In the genomic region with DNA sequence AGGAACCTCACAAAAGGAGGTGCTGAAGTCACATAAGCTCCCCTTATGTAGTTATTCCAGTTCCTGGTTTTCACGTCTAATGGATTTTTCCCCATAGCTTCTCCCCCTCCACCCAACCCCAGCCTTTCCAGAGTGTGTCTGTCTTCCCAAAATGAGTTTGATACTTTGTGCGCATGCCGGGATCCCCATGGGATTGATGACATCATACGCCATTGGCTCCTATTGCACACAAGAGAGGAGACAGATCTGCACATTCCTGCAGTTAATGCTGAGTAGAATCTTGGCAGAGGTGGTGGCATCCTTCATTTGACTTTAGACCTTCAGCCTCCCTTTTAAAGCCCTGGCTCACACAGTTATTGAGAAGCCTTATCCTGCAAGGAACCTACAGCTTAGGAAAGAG, we compare ENCODE assay signal across 19 cellular contexts.
DNase-seq lines count a peak whose midpoint lies in the region; ATAC-seq and TF ChIP-seq lines count a peak whose summit lies in the region.
"Had no signal": no experiment of that assay in that cellular context is flagged by ENCODE, and none has a peak within 500 bp of the region (broad histone marks: within the 10 kb centered on the region; RNA-seq: fewer than 3 reads in every experiment).

No MANE protein-coding gene starts in this region.

- H3K27ac Mint-ChIP-seq in mesothelial cell of epicardium, result no peak overlapping the region
- H3K27ac Mint-ChIP-seq: CD4-positive, CD25-positive, alpha-beta regulatory T cell had no signal

- no peak overlapping the region for H3K4me3 Mint-ChIP-seq in mesothelial cell of epicardium
- H3K4me3 Mint-ChIP-seq: CD4-positive, CD25-positive, alpha-beta regulatory T cell had no signal

- H2AFZ ChIP-seq in mesenchymal stem cell (ENCODE audit: low read depth, low read length), result no peak overlapping the region
- H2AFZ ChIP-seq: PC-9 had no signal

- ATAC-seq in HG03135 (IDR thresholded peaks at IDR 0.05; ENCODE audit: unreplicated experiment), result no peak
- no peak for ATAC-seq in GM21576 (IDR thresholded peaks at IDR 0.05; ENCODE audit: unreplicated experiment)
- ATAC-seq: HCT116, K562 had no signal

- peaks cover 3% of the 10 kb centered on the region for H3K36me3 Mint-ChIP-seq in mesothelial cell of epicardium
- H3K36me3 Mint-ChIP-seq: CD4-positive, CD25-positive, alpha-beta regulatory T cell had no signal

- H3K23ac ChIP-seq in mesenchymal stem cell (ENCODE audit: low read length in 2 of 2), result no peak overlapping the region

- H2BK5ac ChIP-seq in mesenchymal stem cell (ENCODE audit: low read depth, low read length, poor library complexity, severe bottlenecking), result no peak overlapping the region

- H3K9ac ChIP-seq in adipocyte (ENCODE audit: low read length) (peak overlapping the region; percentile 56), mesenchymal stem cell (ENCODE audit: low read length) (peak overlapping the region; percentile 48)

- no peak overlapping the region for H3K4ac ChIP-seq in mesenchymal stem cell (ENCODE audit: low read depth in 1 of 2, low read length in 2 of 2)

- no peaks in the 10 kb centered on the region for H3K9me3 ChIP-seq in adipocyte (ENCODE audit: control insufficient read depth, low read length)
- no peaks in the 10 kb centered on the region for H3K9me3 ChIP-seq in mesenchymal stem cell (ENCODE audit: control insufficient read depth, low read length)

- H3K27me3 ChIP-seq in adipocyte (replicated peaks; ENCODE audit: control insufficient read depth, insufficient read depth, low read length) (no peaks in the 10 kb centered on the region), mesenchymal stem cell (ENCODE audit: control insufficient read depth in 1 of 2, insufficient read depth in 1 of 2, low read length in 2 of 2) (no peaks in the 10 kb centered on the region)

- H3K4me3 ChIP-seq in adipocyte (ENCODE audit: low read length), result peak overlapping the region; percentile 33
- peak overlapping the region in 1 of 2 experiments; percentile 4 for H3K4me3 ChIP-seq in mesenchymal stem cell (ENCODE audit: insufficient read depth in 1 of 2, low read depth in 1 of 2, low read length in 2 of 2)
- no peak overlapping the region for H3K4me3 ChIP-seq in skeletal muscle cell (ENCODE audit: low read depth, low read length)
- H3K4me3 ChIP-seq: K562, PC-9 had no signal

- no peak overlapping the region for H3K27ac ChIP-seq in mesenchymal stem cell (ENCODE audit: low read length, poor library complexity, severe bottlenecking)
- H3K27ac ChIP-seq: HL-60, PC-9 had no signal

- no peak overlapping the region for H4K91ac ChIP-seq in mesenchymal stem cell (ENCODE audit: low read length)

- H4K8ac ChIP-seq in mesenchymal stem cell (ENCODE audit: low read length), result no peak overlapping the region

- H2BK15ac ChIP-seq in mesenchymal stem cell (ENCODE audit: low read depth, poor library complexity, severe bottlenecking), result no peak overlapping the region

- H3K79me1 ChIP-seq in mesenchymal stem cell (replicated peaks; ENCODE audit: low read length, poor library complexity, severe bottlenecking), result peaks cover 28% of the 10 kb centered on the region

- peaks cover 66% of the 10 kb centered on the region for H3K4me1 ChIP-seq in adipocyte (ENCODE audit: control insufficient read depth, insufficient read depth, low read length)
- H3K4me1 ChIP-seq in mesenchymal stem cell (ENCODE audit: control insufficient read depth, insufficient read depth, low read depth, low read length), result no peaks in the 10 kb centered on the region

- 99% methylated on average over 4 of the region's 4 CpGs for WGBS in mesenchymal stem cell

- no peak overlapping the region for H3K18ac ChIP-seq in mesenchymal stem cell (ENCODE audit: low read depth in 1 of 2, low read length in 2 of 2)

- H3K27me3 Mint-ChIP-seq in mesothelial cell of epicardium (ENCODE audit: low read depth), result no peaks in the 10 kb centered on the region
- H3K27me3 Mint-ChIP-seq: CD4-positive, CD25-positive, alpha-beta regulatory T cell had no signal

- no peak overlapping the region for H2BK12ac ChIP-seq in mesenchymal stem cell (ENCODE audit: low read length in 2 of 2)

- no peak for DNase-seq in adipocyte (ENCODE audit: low read depth)
- peak; percentile 37 for DNase-seq in fibroblast of the conjunctiva (ENCODE audit: low read depth)
- DNase-seq in mesenchymal stem cell, result no peak
- DNase-seq in skeletal muscle cell (ENCODE audit: low read depth), result peak; percentile 79
- DNase-seq in mesothelial cell of epicardium (ENCODE audit: low spot score in 2 of 2, unreplicated experiment in 2 of 2), result no peak
- DNase-seq in NCI-H2196 (lab: John Stamatoyannopoulos, UW; ENCODE audit: unreplicated experiment), result no peak
- DNase-seq: ACHN; Calu3; CD4-positive, CD25-positive, alpha-beta regulatory T cell; DMS79; NCI-H146; NCI-H2107; NCI-H748 treated with DMSO at 0.1 percent for 48 hours; PC-9 had no signal

- H3K14ac ChIP-seq in mesenchymal stem cell (ENCODE audit: low read length in 2 of 2), result no peak overlapping the region

- H3K9me3 Mint-ChIP-seq in mesothelial cell of epicardium, result no peaks in the 10 kb centered on the region
- H3K9me3 Mint-ChIP-seq: CD4-positive, CD25-positive, alpha-beta regulatory T cell had no signal

- no peak overlapping the region for H2AK5ac ChIP-seq in mesenchymal stem cell (ENCODE audit: low read length, severe bottlenecking)

- TF ChIP-seq CTCF in mesothelial cell of epicardium (IDR thresholded peaks at IDR 0.05; ENCODE audit: unreplicated experiment), result no peak

- H2BK120ac ChIP-seq in mesenchymal stem cell (ENCODE audit: low read depth, low read length), result no peak overlapping the region

- no peak overlapping the region for H3K4me2 ChIP-seq in mesenchymal stem cell (ENCODE audit: low read length, poor library complexity, severe bottlenecking)
- H3K4me2 ChIP-seq: PC-9 had no signal

- no peaks in the 10 kb centered on the region for H3K4me1 Mint-ChIP-seq in mesothelial cell of epicardium
- H3K4me1 Mint-ChIP-seq: CD4-positive, CD25-positive, alpha-beta regulatory T cell had no signal

- H3K36me3 ChIP-seq in adipocyte (ENCODE audit: control insufficient read depth, insufficient read depth, low read length, severe bottlenecking) (peaks cover 40% of the 10 kb centered on the region), mesenchymal stem cell (ENCODE audit: control insufficient read depth in 1 of 2, insufficient read depth in 2 of 2, low read depth in 1 of 2, low read length in 2 of 2) (peaks cover 10 to 51% of the 10 kb centered on the region in 2 experiments)

Comparison
In these comparisons a context has a peak if more than half of its experiments do, and no peak if none do; other contexts are left out.
1. DNase-seq: peak in fibroblast of the conjunctiva (single experiment) and skeletal muscle cell (single experiment); none in adipocyte (single experiment), mesenchymal stem cell (single experiment), mesothelial cell of epicardium (0 of 2) and NCI-H2196 (single experiment).